In the genomic region with DNA sequence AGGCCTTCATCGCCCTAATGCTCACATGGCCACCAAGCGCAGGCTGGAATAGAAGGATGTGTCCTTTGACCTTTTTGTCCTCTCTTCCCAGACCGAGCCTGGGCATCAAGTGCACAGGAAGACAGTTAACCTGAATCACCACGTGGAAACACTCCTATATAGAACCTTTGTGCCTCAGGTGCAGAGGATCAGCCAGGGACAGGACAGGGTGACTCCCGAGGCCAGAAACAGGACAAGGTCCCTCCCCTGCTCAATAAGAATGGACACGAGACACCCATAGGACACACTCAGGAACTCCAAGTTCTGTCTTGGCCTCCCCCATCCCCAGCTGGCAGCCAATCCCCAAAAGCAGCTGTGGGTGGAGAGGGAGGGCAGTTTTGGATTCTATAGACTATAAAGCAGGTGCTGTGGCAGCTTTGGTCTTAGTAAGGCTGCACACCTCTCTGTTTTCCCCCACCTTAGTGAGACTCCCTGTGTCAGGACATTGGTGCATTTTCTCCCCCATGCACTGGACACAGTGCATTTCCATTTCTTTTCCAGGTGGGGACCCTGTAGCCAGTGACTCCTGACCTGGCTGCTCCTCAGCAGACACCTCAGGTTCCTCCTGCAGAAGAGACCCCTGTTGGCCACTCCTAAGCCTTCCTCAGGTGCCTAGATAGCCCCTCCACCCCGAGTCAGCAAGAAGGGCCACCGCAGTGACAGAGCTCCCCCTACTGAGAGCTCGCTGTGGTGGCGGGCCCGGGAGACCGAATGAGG, we compare ENCODE assay signal across 1 cellular context.
TF ChIP-seq lines count a peak whose summit lies in the region.

No MANE protein-coding gene starts in this region.

TF ChIP-seq in HepG2, 621 proteins besides CTCF, POLR2A, EP300 and RAD21 (continued from another document and continues in another):
- peak; percentile 86 for TF ChIP-seq ZNF280D (CRISPR knock-in tag; IDR thresholded peaks at IDR 0.05)
- TF ChIP-seq TOPORS (CRISPR knock-in tag; IDR thresholded peaks at IDR 0.05): 0 out of 2 replicates have a peak, but pooled peaks have one; percentile 79
- no peak for TF ChIP-seq CBX2 (IDR thresholded peaks at IDR 0.05; ENCODE audit: low read depth, low read length)
- no peak for TF ChIP-seq CBX2 (CRISPR knock-in tag; IDR thresholded peaks at IDR 0.05; ENCODE audit: low read depth)
- no peak for TF ChIP-seq ZNF414 (CRISPR knock-in tag; IDR thresholded peaks at IDR 0.05)
- TF ChIP-seq, protein P1, sequence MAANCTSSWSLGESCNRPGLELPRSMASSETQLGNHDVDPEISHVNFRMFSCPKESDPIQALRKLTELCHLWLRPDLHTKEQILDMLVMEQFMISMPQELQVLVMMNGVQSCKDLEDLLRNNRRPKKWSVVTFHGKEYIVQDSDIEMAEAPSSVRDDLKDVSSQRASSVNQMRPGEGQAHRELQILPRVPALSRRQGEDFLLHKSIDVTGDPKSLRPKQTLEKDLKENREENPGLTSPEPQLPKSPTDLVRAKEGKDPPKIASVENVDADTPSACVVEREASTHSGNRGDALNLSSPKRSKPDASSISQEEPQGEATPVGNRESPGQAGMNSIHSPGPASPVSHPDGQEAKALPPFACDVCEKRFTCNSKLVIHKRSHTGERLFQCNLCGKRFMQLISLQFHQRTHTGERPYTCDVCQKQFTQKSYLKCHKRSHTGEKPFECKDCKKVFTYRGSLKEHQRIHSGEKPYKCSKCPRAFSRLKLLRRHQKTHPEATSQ (CRISPR knock-in tag; IDR thresholded peaks at IDR 0.05; ENCODE audit: borderline replicate concordance): peak; percentile 81; the same call in 1 of the 2 replicates
- TF ChIP-seq, protein P2, sequence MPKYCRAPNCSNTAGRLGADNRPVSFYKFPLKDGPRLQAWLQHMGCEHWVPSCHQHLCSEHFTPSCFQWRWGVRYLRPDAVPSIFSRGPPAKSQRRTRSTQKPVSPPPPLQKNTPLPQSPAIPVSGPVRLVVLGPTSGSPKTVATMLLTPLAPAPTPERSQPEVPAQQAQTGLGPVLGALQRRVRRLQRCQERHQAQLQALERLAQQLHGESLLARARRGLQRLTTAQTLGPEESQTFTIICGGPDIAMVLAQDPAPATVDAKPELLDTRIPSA (CRISPR knock-in tag; IDR thresholded peaks at IDR 0.05; ENCODE audit: borderline replicate concordance): no peak; the same call in 1 of the 2 replicates
- no peak for TF ChIP-seq ZNF709 (CRISPR knock-in tag; IDR thresholded peaks at IDR 0.05)
- TF ChIP-seq ZNF737 (CRISPR knock-in tag; IDR thresholded peaks at IDR 0.05; ENCODE audit: borderline replicate concordance): no peak
- TF ChIP-seq KLF12 (CRISPR knock-in tag; IDR thresholded peaks at IDR 0.05; ENCODE audit: borderline replicate concordance): peak; percentile 43; the same call in 1 of the 2 replicates
- no peak for TF ChIP-seq PBX2 (CRISPR knock-in tag; IDR thresholded peaks at IDR 0.05)
- no peak for TF ChIP-seq CREB1 (IDR thresholded peaks at IDR 0.05)
- 0 out of 2 replicates have a peak, but pooled peaks have one; percentile 36 for TF ChIP-seq CREB1 (CRISPR knock-in tag; IDR thresholded peaks at IDR 0.05)
- TF ChIP-seq NR2F6 (IDR thresholded peaks at IDR 0.05): no peak; the same call in 1 of the 2 replicates
- peak; percentile 80 for TF ChIP-seq NR2F6 (CRISPR knock-in tag; IDR thresholded peaks at IDR 0.05)
- TF ChIP-seq, protein P3, sequence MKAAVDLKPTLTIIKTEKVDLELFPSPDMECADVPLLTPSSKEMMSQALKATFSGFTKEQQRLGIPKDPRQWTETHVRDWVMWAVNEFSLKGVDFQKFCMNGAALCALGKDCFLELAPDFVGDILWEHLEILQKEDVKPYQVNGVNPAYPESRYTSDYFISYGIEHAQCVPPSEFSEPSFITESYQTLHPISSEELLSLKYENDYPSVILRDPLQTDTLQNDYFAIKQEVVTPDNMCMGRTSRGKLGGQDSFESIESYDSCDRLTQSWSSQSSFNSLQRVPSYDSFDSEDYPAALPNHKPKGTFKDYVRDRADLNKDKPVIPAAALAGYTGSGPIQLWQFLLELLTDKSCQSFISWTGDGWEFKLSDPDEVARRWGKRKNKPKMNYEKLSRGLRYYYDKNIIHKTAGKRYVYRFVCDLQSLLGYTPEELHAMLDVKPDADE (CRISPR knock-in tag; IDR thresholded peaks at IDR 0.05): no peak
- TF ChIP-seq, protein P4, sequence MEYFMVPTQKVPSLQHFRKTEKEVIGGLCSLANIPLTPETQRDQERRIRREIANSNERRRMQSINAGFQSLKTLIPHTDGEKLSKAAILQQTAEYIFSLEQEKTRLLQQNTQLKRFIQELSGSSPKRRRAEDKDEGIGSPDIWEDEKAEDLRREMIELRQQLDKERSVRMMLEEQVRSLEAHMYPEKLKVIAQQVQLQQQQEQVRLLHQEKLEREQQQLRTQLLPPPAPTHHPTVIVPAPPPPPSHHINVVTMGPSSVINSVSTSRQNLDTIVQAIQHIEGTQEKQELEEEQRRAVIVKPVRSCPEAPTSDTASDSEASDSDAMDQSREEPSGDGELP (IDR thresholded peaks at IDR 0.05; ENCODE audit: borderline replicate concordance, low read depth): peak; percentile 41; the same call in 1 of the 2 replicates
- peak; percentile 68 for TF ChIP-seq FOXA3 (CRISPR knock-in tag; IDR thresholded peaks at IDR 0.05)
- no peak for TF ChIP-seq MEIS2 (CRISPR knock-in tag; IDR thresholded peaks at IDR 0.05)
- no peak for TF ChIP-seq NFYB (CRISPR knock-in tag; IDR thresholded peaks at IDR 0.05)
- no peak for TF ChIP-seq HIC2 (CRISPR knock-in tag; IDR thresholded peaks at IDR 0.05; ENCODE audit: low read depth)
- TF ChIP-seq TCF7 (IDR thresholded peaks at IDR 0.05; ENCODE audit: low read depth): no peak
- no peak for TF ChIP-seq NKX3-1 (CRISPR knock-in tag; IDR thresholded peaks at IDR 0.05)
- TF ChIP-seq, protein P5, sequence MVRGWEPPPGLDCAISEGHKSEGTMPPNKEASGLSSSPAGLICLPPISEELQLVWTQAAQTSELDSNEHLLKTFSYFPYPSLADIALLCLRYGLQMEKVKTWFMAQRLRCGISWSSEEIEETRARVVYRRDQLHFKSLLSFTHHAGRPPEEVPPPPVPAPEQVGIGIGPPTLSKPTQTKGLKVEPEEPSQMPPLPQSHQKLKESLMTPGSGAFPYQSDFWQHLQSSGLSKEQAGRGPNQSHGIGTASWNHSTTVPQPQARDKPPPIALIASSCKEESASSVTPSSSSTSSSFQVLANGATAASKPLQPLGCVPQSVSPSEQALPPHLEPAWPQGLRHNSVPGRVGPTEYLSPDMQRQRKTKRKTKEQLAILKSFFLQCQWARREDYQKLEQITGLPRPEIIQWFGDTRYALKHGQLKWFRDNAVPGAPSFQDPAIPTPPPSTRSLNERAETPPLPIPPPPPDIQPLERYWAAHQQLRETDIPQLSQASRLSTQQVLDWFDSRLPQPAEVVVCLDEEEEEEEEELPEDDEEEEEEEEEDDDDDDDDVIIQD (CRISPR knock-in tag; IDR thresholded peaks at IDR 0.05; ENCODE audit: low read depth): peak; percentile 47; the same call in 1 of the 2 replicates
- no peak for TF ChIP-seq SIN3B (IDR thresholded peaks at IDR 0.05; ENCODE audit: low read length)
- no peak for TF ChIP-seq BRF2 (CRISPR knock-in tag; IDR thresholded peaks at IDR 0.05)
- peak; percentile 54; the same call in 1 of the 2 replicates for TF ChIP-seq RXRA (CRISPR knock-in tag; IDR thresholded peaks at IDR 0.05)
- peak; percentile 98 for TF ChIP-seq MAFF (IDR thresholded peaks at IDR 0.05; ENCODE audit: low read depth, low read length)
- TF ChIP-seq ZNF34 (CRISPR knock-in tag; IDR thresholded peaks at IDR 0.05; ENCODE audit: borderline replicate concordance): no peak
- peak; percentile 51; the same call in 1 of the 2 replicates for TF ChIP-seq ZNF232 (CRISPR knock-in tag; IDR thresholded peaks at IDR 0.05; ENCODE audit: borderline replicate concordance)
- peak; percentile 29; the same call in 1 of the 2 replicates for TF ChIP-seq TAF1 (CRISPR knock-in tag; IDR thresholded peaks at IDR 0.05)
- TF ChIP-seq ZNF280B (CRISPR knock-in tag; IDR thresholded peaks at IDR 0.05; ENCODE audit: borderline replicate concordance): 0 out of 2 replicates have a peak, but pooled peaks have one; percentile 49
- no peak for TF ChIP-seq ZNF446 (CRISPR knock-in tag; IDR thresholded peaks at IDR 0.05)
- TF ChIP-seq, protein P6, sequence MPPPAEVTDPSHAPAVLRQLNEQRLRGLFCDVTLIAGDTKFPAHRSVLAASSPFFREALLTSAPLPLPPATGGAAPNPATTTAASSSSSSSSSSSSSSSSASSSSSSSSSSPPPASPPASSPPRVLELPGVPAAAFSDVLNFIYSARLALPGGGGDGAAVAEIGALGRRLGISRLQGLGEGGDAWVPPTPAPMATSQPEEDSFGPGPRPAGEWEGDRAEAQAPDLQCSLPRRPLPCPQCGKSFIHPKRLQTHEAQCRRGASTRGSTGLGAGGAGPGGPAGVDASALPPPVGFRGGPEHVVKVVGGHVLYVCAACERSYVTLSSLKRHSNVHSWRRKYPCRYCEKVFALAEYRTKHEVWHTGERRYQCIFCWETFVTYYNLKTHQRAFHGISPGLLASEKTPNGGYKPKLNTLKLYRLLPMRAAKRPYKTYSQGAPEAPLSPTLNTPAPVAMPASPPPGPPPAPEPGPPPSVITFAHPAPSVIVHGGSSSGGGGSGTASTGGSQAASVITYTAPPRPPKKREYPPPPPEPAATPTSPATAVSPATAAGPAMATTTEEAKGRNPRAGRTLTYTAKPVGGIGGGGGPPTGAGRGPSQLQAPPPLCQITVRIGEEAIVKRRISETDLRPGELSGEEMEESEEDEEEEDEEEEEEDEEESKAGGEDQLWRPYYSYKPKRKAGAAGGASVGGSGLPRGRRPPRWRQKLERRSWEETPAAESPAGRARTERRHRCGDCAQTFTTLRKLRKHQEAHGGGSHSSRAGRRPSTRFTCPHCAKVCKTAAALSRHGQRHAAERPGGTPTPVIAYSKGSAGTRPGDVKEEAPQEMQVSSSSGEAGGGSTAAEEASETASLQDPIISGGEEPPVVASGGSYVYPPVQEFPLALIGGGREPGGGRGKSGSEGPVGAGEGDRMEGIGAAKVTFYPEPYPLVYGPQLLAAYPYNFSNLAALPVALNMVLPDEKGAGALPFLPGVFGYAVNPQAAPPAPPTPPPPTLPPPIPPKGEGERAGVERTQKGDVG (CRISPR knock-in tag; IDR thresholded peaks at IDR 0.05; ENCODE audit: borderline replicate concordance): no peak
- TF ChIP-seq RCOR2 (CRISPR knock-in tag; IDR thresholded peaks at IDR 0.05): peak; percentile 88
- no peak for TF ChIP-seq ZZZ3 (CRISPR knock-in tag; IDR thresholded peaks at IDR 0.05; ENCODE audit: borderline replicate concordance)
